Comparison of ENCODE assay signal across 14 cellular contexts in the genomic region with DNA sequence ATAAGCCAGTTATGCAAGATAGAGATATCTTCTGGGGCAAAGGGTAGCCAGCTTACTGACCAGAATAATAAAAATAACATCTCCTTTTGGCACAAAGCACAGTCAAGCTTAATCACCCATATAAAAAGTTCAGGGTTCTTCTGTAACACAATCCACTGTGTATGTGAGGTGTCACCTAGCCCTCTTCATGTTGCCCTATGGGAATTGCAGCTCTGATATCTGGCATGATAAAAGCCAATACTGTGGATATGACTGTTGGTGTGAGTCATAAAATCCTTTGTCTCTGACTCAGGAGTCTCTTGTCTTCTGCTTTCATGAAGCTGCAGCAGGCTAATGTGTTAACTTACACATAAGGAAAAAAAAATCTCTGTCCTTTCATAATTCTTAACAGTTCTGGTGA.
A peak's percentile ranks its signal among the peaks of the same experiment; 100 is the strongest.
DNase-seq lines count a peak whose midpoint lies in the region; ATAC-seq and TF ChIP-seq lines count a peak whose summit lies in the region.
"Had no signal": no experiment of that assay in that cellular context is flagged by ENCODE, and none has a peak within 500 bp of the region (broad histone marks: within the 10 kb centered on the region; RNA-seq: fewer than 3 reads in every experiment).

No MANE protein-coding gene starts in this region.

- H3K27ac ChIP-seq in gastrocnemius medialis, result no peak overlapping the region

- TF ChIP-seq POLR2A in gastrocnemius medialis (IDR thresholded peaks at IDR 0.05), result no peak

- no peaks in the 10 kb centered on the region for H3K4me1 ChIP-seq in gastrocnemius medialis

- ATAC-seq in activated T-helper 17 cell treated with anti-CD3 and anti-CD28 coated beads, Interleukin-2, amount 50 U/mL, for 72 hours (replicated peaks), result peak; percentile 97
- no peak for ATAC-seq in HG02870 (IDR thresholded peaks at IDR 0.05; ENCODE audit: unreplicated experiment)
- no peak for ATAC-seq in gastrocnemius medialis
- no peak for ATAC-seq in HG03457 (IDR thresholded peaks at IDR 0.05; ENCODE audit: unreplicated experiment)

- H3K9me3 ChIP-seq in gastrocnemius medialis, result no peaks in the 10 kb centered on the region

- H3K27me3 Mint-ChIP-seq in activated T-helper 17 cell treated with anti-CD3 and anti-CD28 coated beads, Interleukin-2, amount 50 U/mL, for 72 hours, result no peaks in the 10 kb centered on the region
- H3K27me3 Mint-ChIP-seq: activated B cell treated with CpG ODN at 0.5 μM for 24 hours; dendritic cell treated with granulocyte-macrophage colony-stimulating factor and Interleukin-4, amounts not matched to agents 40 ng/mL and 50 ng/mL, for 4 days; IgD-negative memory B cell; stimulated activated naive CD8-positive, alpha-beta T cell treated with anti-CD3 and anti-CD28 coated beads, Interleukin-15, Interleukin-2, amounts not matched to agents 100 ng/mL and 50 ng/mL, for 24 hours had no signal

- no peaks in the 10 kb centered on the region for H3K4me1 Mint-ChIP-seq in activated T-helper 17 cell treated with anti-CD3 and anti-CD28 coated beads, Interleukin-2, amount 50 U/mL, for 72 hours
- H3K4me1 Mint-ChIP-seq: activated B cell treated with CpG ODN at 0.5 μM for 24 hours, IgD-negative memory B cell had no signal

- H3K4me3 Mint-ChIP-seq in activated T-helper 17 cell treated with anti-CD3 and anti-CD28 coated beads, Interleukin-2, amount 50 U/mL, for 72 hours, result no peak overlapping the region
- H3K4me3 Mint-ChIP-seq: activated B cell treated with CpG ODN at 0.5 μM for 24 hours; dendritic cell treated with granulocyte-macrophage colony-stimulating factor and Interleukin-4, amounts not matched to agents 40 ng/mL and 50 ng/mL, for 4 days; IgD-negative memory B cell; stimulated activated naive CD8-positive, alpha-beta T cell treated with anti-CD3 and anti-CD28 coated beads, Interleukin-15, Interleukin-2, amounts not matched to agents 100 ng/mL and 50 ng/mL, for 24 hours had no signal

- in situ Hi-C loops in gastrocnemius medialis (cut with MboI; ENCODE audit: low sequenced_read_pairs in 4 of 4), result no loop called here

- H3K9me3 Mint-ChIP-seq in activated T-helper 17 cell treated with anti-CD3 and anti-CD28 coated beads, Interleukin-2, amount 50 U/mL, for 72 hours, result peaks cover 4% of the 10 kb centered on the region
- H3K9me3 Mint-ChIP-seq: activated B cell treated with CpG ODN at 0.5 μM for 24 hours; dendritic cell treated with granulocyte-macrophage colony-stimulating factor and Interleukin-4, amounts not matched to agents 40 ng/mL and 50 ng/mL, for 4 days; stimulated activated naive CD8-positive, alpha-beta T cell treated with anti-CD3 and anti-CD28 coated beads, Interleukin-15, Interleukin-2, amounts not matched to agents 100 ng/mL and 50 ng/mL, for 24 hours had no signal

- intact Hi-C loops in gastrocnemius medialis (cut with DNase I; ENCODE audit: low total_unique reads), result no loop called here

- H3K4me3 ChIP-seq in AG09309 (ENCODE audit: control insufficient read depth, low read depth, low read length), result no peak overlapping the region
- H3K4me3 ChIP-seq in HFF-Myc (replicated peaks; ENCODE audit: low read depth, low read length), result no peak overlapping the region
- no peak overlapping the region for H3K4me3 ChIP-seq in gastrocnemius medialis

- TF ChIP-seq CTCF in AG09309 (IDR thresholded peaks at IDR 0.05; ENCODE audit: control insufficient read depth, insufficient read depth, low read depth, low read length, missing control alignments) (no peak), HFF-Myc (IDR thresholded peaks at IDR 0.05; ENCODE audit: low read depth, low read length, missing control alignments) (no peak), gastrocnemius medialis (IDR thresholded peaks at IDR 0.05 in 4 of 5, conservative IDR thresholded peaks at IDR 0.05 in 1 of 5) (no peak)

- no peaks in the 10 kb centered on the region for H3K27me3 ChIP-seq in gastrocnemius medialis

- no peaks in the 10 kb centered on the region for H3K36me3 Mint-ChIP-seq in activated T-helper 17 cell treated with anti-CD3 and anti-CD28 coated beads, Interleukin-2, amount 50 U/mL, for 72 hours (ENCODE audit: low read depth)
- H3K36me3 Mint-ChIP-seq: IgD-negative memory B cell had no signal

- H3K36me3 ChIP-seq in gastrocnemius medialis, result no peaks in the 10 kb centered on the region

- H3K27ac Mint-ChIP-seq in activated T-helper 17 cell treated with anti-CD3 and anti-CD28 coated beads, Interleukin-2, amount 50 U/mL, for 72 hours, result no peak overlapping the region
- H3K27ac Mint-ChIP-seq: activated B cell treated with CpG ODN at 0.5 μM for 24 hours; dendritic cell treated with granulocyte-macrophage colony-stimulating factor and Interleukin-4, amounts not matched to agents 40 ng/mL and 50 ng/mL, for 4 days; IgD-negative memory B cell; stimulated activated naive CD8-positive, alpha-beta T cell treated with anti-CD3 and anti-CD28 coated beads, Interleukin-15, Interleukin-2, amounts not matched to agents 100 ng/mL and 50 ng/mL, for 24 hours had no signal

- DNase-seq in AG09309 (ENCODE audit: low read depth) (peak; percentile 96), HFF-Myc (ENCODE audit: extremely low read depth, low read depth) (peak; percentile 72), iris pigment epithelial cell (ENCODE audit: low read depth) (peak; percentile 98), NCI-H1436 treated with DMSO at 0.1 percent for 48 hours (lab: John Stamatoyannopoulos, UW) (no peak), gastrocnemius medialis (no peak)
- DNase-seq: activated B cell treated with CpG ODN at 0.5 μM for 24 hours, activated gamma-delta T cell treated with Interleukin-2 at 50 U/mL for 16 hours, NCI-H2171 had no signal

Comparison
In these comparisons a context has a peak if more than half of its experiments do, and no peak if none do; other contexts are left out.
1. DNase-seq: peak in AG09309 (single experiment), HFF-Myc (single experiment) and iris pigment epithelial cell (single experiment); none in NCI-H1436 treated with DMSO at 0.1 percent for 48 hours (single experiment) and gastrocnemius medialis (0 of 2).